Comparison of ENCODE assay signal across 10 cellular contexts in genomic region chr7:143015102-143015501, GRCh38.
DNase-seq lines count a peak whose midpoint lies in the region; ATAC-seq and TF ChIP-seq lines count a peak whose summit lies in the region.
"Had no signal": no experiment of that assay in that cellular context is flagged by ENCODE, and none has a peak within 500 bp of the region (broad histone marks: within the 10 kb centered on the region; RNA-seq: fewer than 3 reads in every experiment).

No MANE protein-coding gene starts in this region.

- H3K27me3 ChIP-seq in OCI-LY3 (ENCODE audit: low read depth, low read length) = no peaks in the 10 kb centered on the region
- H3K27me3 ChIP-seq: uterus had no signal

- H4K20me1 ChIP-seq in OCI-LY3 (ENCODE audit: insufficient read depth, low read length) = no peaks in the 10 kb centered on the region

- H3K4me1 ChIP-seq in OCI-LY3 (ENCODE audit: low read length) = peaks cover 45% of the 10 kb centered on the region
- H3K4me1 ChIP-seq: uterus had no signal

- H3K4me3 ChIP-seq in OCI-LY3 (ENCODE audit: low read length) = peak overlapping the region; percentile 74
- H3K4me3 ChIP-seq: uterus had no signal

- 0 out of 2 replicates have a peak, but pooled peaks cover 2% of the 10 kb centered on the region for H3K9me3 ChIP-seq in OCI-LY3 (ENCODE audit: insufficient read depth, low read length)
- H3K9me3 ChIP-seq: uterus had no signal

- H3K36me3 ChIP-seq in OCI-LY3 (replicated peaks; ENCODE audit: low read depth, low read length) = no peaks in the 10 kb centered on the region
- H3K36me3 ChIP-seq: uterus had no signal

- peak overlapping the region; percentile 97 for H3K4me2 ChIP-seq in OCI-LY3 (ENCODE audit: low read length)

- H3K27ac ChIP-seq in OCI-LY3 (ENCODE audit: low read length) = peak overlapping the region; percentile 35; the same call in 1 of the 2 replicates
- H3K27ac ChIP-seq: uterus had no signal

- TF ChIP-seq CTCF in GM10266 (IDR thresholded peaks at IDR 0.05; ENCODE audit: control insufficient read depth, insufficient read depth, low read depth, missing control alignments) (no peak), OCI-LY3 (IDR thresholded peaks at IDR 0.05; ENCODE audit: low read depth, low read length) (no peak)

- H3K79me2 ChIP-seq in OCI-LY3 (ENCODE audit: low read length) = no peaks in the 10 kb centered on the region

- peak overlapping the region; percentile 15; the same call in 1 of the 2 replicates for H2AFZ ChIP-seq in OCI-LY3 (ENCODE audit: low read depth, low read length)

- ATAC-seq in GM19467 (IDR thresholded peaks at IDR 0.05; ENCODE audit: unreplicated experiment) (peak; percentile 85), HG02973 (IDR thresholded peaks at IDR 0.05; ENCODE audit: unreplicated experiment) (peak; percentile 95)

- peak; percentile 20 for DNase-seq in GM10266 (ENCODE audit: extremely low spot score)
- DNase-seq in NOMO-1 treated with DMSO at 0.1 percent for 48 hours (lab: John Stamatoyannopoulos, UW; ENCODE audit: unreplicated experiment) = no peak
- DNase-seq in NCI-H82 treated with DMSO at 0.1 percent for 48 hours (lab: John Stamatoyannopoulos, UW; ENCODE audit: unreplicated experiment) = no peak
- no peak for DNase-seq in 8988T
- DNase-seq in NCI-H2227 (lab: John Stamatoyannopoulos, UW; ENCODE audit: unreplicated experiment) = no peak
- DNase-seq: NCI-H2227 treated with DMSO at 0.1 percent for 48 hours, uterus had no signal

- peak overlapping the region; percentile 57 for H3K9ac ChIP-seq in OCI-LY3 (ENCODE audit: low read length)
